ENCODE assay signal across 17 cellular contexts in genomic region chr16:68972008-68972407, GRCh38.
DNase-seq lines count a peak whose midpoint lies in the region; ATAC-seq lines count a peak whose summit lies in the region.
"Had no signal": no experiment of that assay in that cellular context is flagged by ENCODE, and none has a peak within 500 bp of the region (broad histone marks: within the 10 kb centered on the region; RNA-seq: fewer than 3 reads in every experiment).

No MANE protein-coding gene starts in this region.

- H3K4me1 ChIP-seq in iPS-18a (ENCODE audit: control insufficient read depth, low read depth, low read length): peaks cover 22% of the 10 kb centered on the region
- H3K4me1 ChIP-seq: sigmoid colon, SJCRH30 had no signal

- peak overlapping the region; percentile 34 for H3K4me3 ChIP-seq in iPS-18a (ENCODE audit: low read length)
- H3K4me3 ChIP-seq: coronary artery, sigmoid colon, SJCRH30 had no signal

- no peak overlapping the region for H3K27ac ChIP-seq in iPS-18a (ENCODE audit: low read length)
- H3K27ac ChIP-seq: coronary artery, sigmoid colon, SJCRH30 had no signal

- H3K9ac ChIP-seq in iPS-18a (ENCODE audit: low read length): no peak overlapping the region

- H3K27me3 ChIP-seq in iPS-18a (ENCODE audit: control insufficient read depth, insufficient read depth, low read length): no peaks in the 10 kb centered on the region
- H3K27me3 ChIP-seq: sigmoid colon, SJCRH30 had no signal

- peak; percentile 58 for DNase-seq in ELF-1 (ENCODE audit: low read depth, low spot score)
- peak; percentile 81 for DNase-seq in NCI-H146 treated with DMSO at 0.1 percent for 48 hours (lab: John Stamatoyannopoulos, UW; ENCODE audit: unreplicated experiment)
- peak; percentile 79 for DNase-seq in NCI-H748 (lab: John Stamatoyannopoulos, UW; ENCODE audit: unreplicated experiment)
- no peak for DNase-seq in activated CD4-positive, alpha-beta T cell treated with anti-CD3 and anti-CD28 coated beads, Interleukin-2, amount 50 U/mL, for 1 hour
- no peak for DNase-seq in HuH-7 (ENCODE audit: low spot score)
- DNase-seq: activated CD4-positive, alpha-beta T cell treated with anti-CD3 and anti-CD28 coated beads for 36 hours; activated CD8-positive, alpha-beta memory T cell treated with anti-CD3 and anti-CD28 coated beads, Interleukin-2, amount 50 U/mL, for 4 hours; activated naive CD4-positive, alpha-beta T cell treated with Interleukin-2 at 50 U/mL for 16 hours; NCI-H2081 treated with DMSO at 0.1 percent for 48 hours; occipital lobe; sigmoid colon had no signal

- no peaks in the 10 kb centered on the region for H3K9me3 ChIP-seq in iPS-18a (ENCODE audit: control insufficient read depth, low read depth, low read length)
- H3K9me3 ChIP-seq: Caco-2, sigmoid colon, SJCRH30 had no signal

- no peaks in the 10 kb centered on the region for H3K36me3 ChIP-seq in iPS-18a (ENCODE audit: control insufficient read depth, low read depth, low read length)
- H3K36me3 ChIP-seq: SJCRH30 had no signal

- no peak for ATAC-seq in HG03045 (IDR thresholded peaks at IDR 0.05; ENCODE audit: unreplicated experiment)
- no peak for ATAC-seq in GM21576 (IDR thresholded peaks at IDR 0.05; ENCODE audit: unreplicated experiment)
- ATAC-seq: activated CD4-positive, alpha-beta T cell treated with anti-CD3 and anti-CD28 coated beads for 36 hours had no signal

Comparison
In these comparisons a context has a peak if more than half of its experiments do, and no peak if none do; other contexts are left out.
1. DNase-seq: peak in ELF-1 (single experiment), NCI-H146 treated with DMSO at 0.1 percent for 48 hours (single experiment) and NCI-H748 (single experiment); none in activated CD4-positive, alpha-beta T cell treated with anti-CD3 and anti-CD28 coated beads, Interleukin-2, amount 50 U/mL, for 1 hour (single experiment) and HuH-7 (single experiment).